Comparison of ENCODE assay signal across 9 cellular contexts in genomic region chrX:136747003-136747986, GRCh38. TPM values are rescaled to one million over a fixed set of nuclear protein-coding genes. Genes with fewer than 3 reads are reported as not detected.
DNase-seq lines count a peak whose midpoint lies in the region; ATAC-seq and TF ChIP-seq lines count a peak whose summit lies in the region.
"Had no signal": no experiment of that assay in that cellular context is flagged by ENCODE, and none has a peak within 500 bp of the region (broad histone marks: within the 10 kb centered on the region; RNA-seq: fewer than 3 reads in every experiment).

No MANE protein-coding gene starts in this region.

- no peaks in the 10 kb centered on the region for H3K79me2 ChIP-seq in OCI-LY1 (ENCODE audit: insufficient read depth, low read length)

- no peak overlapping the region for H2AFZ ChIP-seq in OCI-LY1 (ENCODE audit: low read length)

- peak overlapping the region; percentile 69 for H3K4me3 Mint-ChIP-seq in memory B cell

- no peak overlapping the region for H3K9ac ChIP-seq in OCI-LY1 (ENCODE audit: low read length)

- no peak for DNase-seq in memory B cell (ENCODE audit: low spot score in 2 of 2)
- DNase-seq in anterior cingulate cortex (lab: John Stamatoyannopoulos, UW), result no peak
- DNase-seq in NAMALWA (ENCODE audit: low spot score), result no peak
- DNase-seq in GM20000 (ENCODE audit: low spot score), result no peak
- DNase-seq in lower leg skin (ENCODE audit: low spot score in 2 of 2), result no peak
- DNase-seq: hypothalamus had no signal

- no peak for TF ChIP-seq CTCF in OCI-LY1 (IDR thresholded peaks at IDR 0.05; ENCODE audit: low read length)
- no peak for TF ChIP-seq CTCF in GM20000 (IDR thresholded peaks at IDR 0.05; ENCODE audit: extremely low read depth, missing control alignments)
- no peak for TF ChIP-seq CTCF in lower leg skin (IDR thresholded peaks at IDR 0.05)

- no peaks in the 10 kb centered on the region for H3K9me3 ChIP-seq in OCI-LY1 (ENCODE audit: low read length)

- H3K36me3 Mint-ChIP-seq in memory B cell, result peaks cover 4% of the 10 kb centered on the region

- no peaks in the 10 kb centered on the region for H3K27me3 ChIP-seq in OCI-LY1 (ENCODE audit: insufficient read depth, low read length)

- WGBS in lower leg skin, 2 donors, result 55 to 56% methylated on average over 8 of the region's 8 CpGs

- no peak overlapping the region; the same call in 1 of the 2 replicates for H3K4me2 ChIP-seq in OCI-LY1 (ENCODE audit: low read length)

- H4K20me1 ChIP-seq in OCI-LY1 (ENCODE audit: insufficient read depth, low read length), result no peaks in the 10 kb centered on the region

- TF ChIP-seq POLR2A in lower leg skin (IDR thresholded peaks at IDR 0.05), result no peak

- peak overlapping the region; percentile 92 for H3K27ac Mint-ChIP-seq in memory B cell

- H3K27me3 Mint-ChIP-seq in memory B cell, result no peaks in the 10 kb centered on the region

- no peaks in the 10 kb centered on the region for H3K9me2 ChIP-seq in OCI-LY1 (ENCODE audit: low read depth, low read length)

- ATAC-seq in GM18858 (IDR thresholded peaks at IDR 0.05; ENCODE audit: unreplicated experiment), result peak; percentile 59
- peak; percentile 72 for ATAC-seq in GM21825 (IDR thresholded peaks at IDR 0.05; ENCODE audit: unreplicated experiment)
- ATAC-seq in memory B cell (ENCODE audit: low read depth), result peak; percentile 82

- H3K4me1 Mint-ChIP-seq in memory B cell, result peaks cover 38% of the 10 kb centered on the region

- H3K4me1 ChIP-seq in OCI-LY1 (ENCODE audit: insufficient read depth, low read length, severe bottlenecking), result peaks cover 14% of the 10 kb centered on the region

- H3F3A ChIP-seq in OCI-LY1 (ENCODE audit: insufficient read depth, low read length), result no peaks in the 10 kb centered on the region

- H3K36me3 ChIP-seq in OCI-LY1 (ENCODE audit: insufficient read depth, low read length), result no peaks in the 10 kb centered on the region; the same call in 1 of the 2 replicates

- peak overlapping the region; percentile 28 for H3K27ac ChIP-seq in OCI-LY1 (ENCODE audit: low read depth, low read length, poor library complexity, severe bottlenecking)

- H3K4me3 ChIP-seq in OCI-LY1 (ENCODE audit: low read depth, low read length, poor library complexity, severe bottlenecking) (no peak overlapping the region), lower leg skin (ENCODE audit: low read depth, poor library complexity, severe bottlenecking) (no peak overlapping the region)

- intact Hi-C loops in lower leg skin (cut with DNase I; ENCODE audit: low total_unique reads), result no loop called here

- no peaks in the 10 kb centered on the region for H3K9me3 Mint-ChIP-seq in memory B cell

RNA-seq across cellular contexts. Expression of gene ARHGEF6, which starts 33.4 kb away (rescaled TPM):
- 1 to 10 TPM; 5.8 to 9.6 (median 7.9) TPM for total RNA-seq in lower leg skin
